ENCODE assay signal across 22 cellular contexts in the genomic region with DNA sequence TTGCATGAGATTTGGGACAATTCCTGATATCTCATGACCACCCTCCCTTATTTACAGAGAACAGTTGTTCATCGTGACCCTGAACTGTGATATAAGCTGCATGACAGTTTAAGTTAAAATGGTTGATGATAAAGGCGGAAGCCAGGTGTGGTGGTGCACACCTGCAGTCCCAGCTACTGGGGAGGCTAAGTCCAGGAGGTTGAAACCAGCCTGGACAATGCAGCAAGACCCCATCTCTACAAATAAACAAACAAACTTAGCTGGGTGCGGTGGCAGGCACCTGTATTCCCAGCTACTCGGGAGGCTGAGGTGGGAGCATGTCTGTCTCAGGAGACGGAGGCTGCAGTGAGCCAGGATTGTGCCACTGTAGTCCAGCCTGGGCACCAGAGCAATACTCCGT. TPM values are rescaled to one million over a fixed set of nuclear protein-coding genes. Genes with fewer than 3 reads are reported as not detected.
"Had no signal": no experiment of that assay in that cellular context is flagged by ENCODE, and none has a peak within 500 bp of the region (broad histone marks: within the 10 kb centered on the region; RNA-seq: fewer than 3 reads in every experiment).

No MANE protein-coding gene starts in this region.

- H3K27ac ChIP-seq: KMS-11, RWPE1, SJCRH30 had no signal

- ATAC-seq: Right ventricle myocardium inferior, SK-N-SH treated with all-trans-retinoic acid at 6 μM for 48 hours had no signal

- H3K9me3 ChIP-seq: SJCRH30 had no signal

- DNase-seq: IMR-90, Kasumi-1, MM.1S, NCI-H1092 treated with DMSO at 0.1 percent for 48 hours, NCI-H187, NCI-H2029, NCI-H2081 treated with DMSO at 0.1 percent for 48 hours, NCI-H226, NCI-H446, NCI-H510A, NCI-H524 treated with DMSO at 0.1 percent for 48 hours, NCI-H774, PC-3, SHP77 treated with DMSO at 0.1 percent for 48 hours, SJCRH30 had no signal

- H3K36me3 ChIP-seq: SJCRH30 had no signal

- H3K4me3 ChIP-seq: SJCRH30 had no signal

- H3K9ac ChIP-seq: KMS-11 had no signal

- H3K4me2 ChIP-seq: KMS-11 had no signal

RNA-seq across cellular contexts. Expression of gene COL20A1, which starts 24.1 kb away (rescaled TPM):
- total RNA-seq: IMR-90, M059J, PC-3, Right ventricle myocardium inferior, SJCRH30 had no signal
- polyA plus RNA-seq: IMR-90 had no signal

RNA-seq across cellular contexts. Expression of gene CHRNA4, which starts 44.1 kb away (rescaled TPM):
- total RNA-seq: HT-29, IMR-90, M059J, OCI-LY7, PC-3 had no signal
- polyA plus RNA-seq: IMR-90 had no signal
